Comparison of ENCODE assay signal across 8 cellular contexts in genomic region chrX:53422915-53423268, GRCh38. TPM values are rescaled to one million over a fixed set of nuclear protein-coding genes. Genes with fewer than 3 reads are reported as not detected.
A peak's percentile ranks its signal among the peaks of the same experiment; 100 is the strongest.
DNase-seq lines count a peak whose midpoint lies in the region; ATAC-seq and TF ChIP-seq lines count a peak whose summit lies in the region.

No MANE protein-coding gene starts in this region.

- H3K36me3 ChIP-seq in KMS-11 (ENCODE audit: insufficient read depth) (no peaks in the 10 kb centered on the region), muscle layer of colon (ENCODE audit: insufficient read depth, low read length) (no peaks in the 10 kb centered on the region)

- H3K27me3 ChIP-seq in AG04450 (ENCODE audit: control insufficient read depth, insufficient read depth, low read length) = no peaks in the 10 kb centered on the region
- no peaks in the 10 kb centered on the region for H3K27me3 ChIP-seq in KMS-11 (ENCODE audit: insufficient read depth, low read depth)
- no peaks in the 10 kb centered on the region for H3K27me3 ChIP-seq in muscle layer of colon (ENCODE audit: control insufficient read depth in 1 of 2, insufficient read depth in 2 of 2, low read length in 2 of 2)

- peak overlapping the region; percentile 99 for H3K4me3 Mint-ChIP-seq in chondrocyte (ENCODE audit: unreplicated experiment)

- DNase-seq in AG04450 (ENCODE audit: low read depth, low spot score) (no peak), chondrocyte (ENCODE audit: low spot score) (no peak), GM19238 (ENCODE audit: insufficient read length, low spot score) (no peak), NCI-H2029 (lab: John Stamatoyannopoulos, UW) (no peak), EL (no peak)

- peak overlapping the region; percentile 99 for H3K27ac Mint-ChIP-seq in chondrocyte (ENCODE audit: unreplicated experiment)

- POLR2A ChIA-PET in AG04450 (lab: Yijun Ruan, JAX) = interaction anchor here (0.6 to 1.2 kb wide), 3 partner anchors 19 to 263 kb away, joined by 3 to 5 read pairs (median 4); no protein-coding TSS in a partner anchor

- peak overlapping the region; percentile 52; the same call in 1 of the 2 replicates for H2AFZ ChIP-seq in KMS-11 (ENCODE audit: low read depth)

- no peaks in the 10 kb centered on the region for H3K36me3 Mint-ChIP-seq in chondrocyte (ENCODE audit: low read depth)

- 0 out of 2 replicates have a peak, but pooled peaks cover 14% of the 10 kb centered on the region for H4K20me1 ChIP-seq in KMS-11 (ENCODE audit: insufficient read depth)

- H3K9me3 Mint-ChIP-seq in chondrocyte (ENCODE audit: low read depth) = peaks cover 6% of the 10 kb centered on the region

- peak overlapping the region; percentile 97; the same call in 1 of the 2 replicates for H3K9ac ChIP-seq in KMS-11
- peak overlapping the region; percentile 53 for H3K9ac ChIP-seq in muscle layer of colon (ENCODE audit: low read length)

- peak overlapping the region; percentile 51 for H3K4me2 ChIP-seq in KMS-11

- TF ChIP-seq CTCF in AG04450 (IDR thresholded peaks at IDR 0.05; ENCODE audit: low read depth, low read length) (no peak), KMS-11 (conservative IDR thresholded peaks at IDR 0.05; ENCODE audit: low read depth, low read length) (no peak), chondrocyte (IDR thresholded peaks at IDR 0.05) (no peak)

- H3K27ac ChIP-seq in AG04450 (ENCODE audit: low read depth, low read length) (no peak overlapping the region), KMS-11 (0 out of 2 replicates have a peak overlapping the region, but pooled peaks have one; percentile 26), muscle layer of colon (ENCODE audit: low read depth, low read length) (peak overlapping the region; percentile 97)

- H3K4me1 ChIP-seq in KMS-11 (ENCODE audit: low read depth, poor library complexity, severe bottlenecking) (peaks cover 18% of the 10 kb centered on the region), muscle layer of colon (ENCODE audit: insufficient read depth, low read length) (peaks cover 13% of the 10 kb centered on the region)

- CTCF ChIA-PET in AG04450 (lab: Charles Lee) = interaction anchor here (0.6 to 2.2 kb wide), 7 partner anchors 12 to 139 kb away, joined by 3 to 7 read pairs (median 4); no protein-coding TSS in a partner anchor

- peaks cover 19% of the 10 kb centered on the region for H3K4me1 Mint-ChIP-seq in chondrocyte (ENCODE audit: low read depth)

- H3K27me3 Mint-ChIP-seq in chondrocyte (ENCODE audit: low read depth) = no peaks in the 10 kb centered on the region

- H3K79me2 ChIP-seq in KMS-11 (ENCODE audit: insufficient read depth, low read depth) = peaks cover 43% of the 10 kb centered on the region

- H3K9me3 ChIP-seq in AG04450 (ENCODE audit: control insufficient read depth, insufficient read depth, low read length) (no peaks in the 10 kb centered on the region), muscle layer of colon (ENCODE audit: low read length) (no peaks in the 10 kb centered on the region)

- no peak for ATAC-seq in GM21515 (IDR thresholded peaks at IDR 0.05; ENCODE audit: unreplicated experiment)

- H3K4me3 ChIP-seq in AG04450 (ENCODE audit: low read depth, low read length) = peak overlapping the region; percentile 69
- H3K4me3 ChIP-seq in KMS-11 (IDR thresholded peaks at IDR 0.05; ENCODE audit: insufficient read depth, low read depth, low read length) = no peak overlapping the region
- peak overlapping the region; percentile 76 to 90 for H3K4me3 ChIP-seq in muscle layer of colon (ENCODE audit: low read depth in 1 of 2, low read length in 2 of 2)

RNA-seq across cellular contexts. Expression of gene RIBC1, which starts 0.2 kb away (rescaled TPM):
- 0.26 and 0.31 TPM in 2 replicates for polyA plus RNA-seq in AG04450 (2011; rRNA removed)
- polyA minus RNA-seq in AG04450 (2011; rRNA and poly(A)+ RNA removed) = 0.23 TPM in 1 of 2 replicates, not detected in the other
- 0.38 to 0.99 TPM (median 0.60 TPM) in 3 replicates for total RNA-seq in chondrocyte

RNA-seq across cellular contexts. Expression of gene SMC1A, which starts 0.4 kb away (rescaled TPM):
- 21.3 and 25.3 TPM in 2 replicates for polyA plus RNA-seq in AG04450 (2011; rRNA removed)
- 28.5 and 29.5 TPM in 2 replicates for polyA minus RNA-seq in AG04450 (2011; rRNA and poly(A)+ RNA removed)
- total RNA-seq in chondrocyte = 42.8 to 69.5 TPM (median 44.4 TPM) in 3 replicates

RNA-seq across cellular contexts. Expression of gene HSD17B10, which starts 11.3 kb away (rescaled TPM):
- polyA plus RNA-seq in AG04450 (2011; rRNA removed) = 87.4 and 113 TPM in 2 replicates
- 54.8 and 65.2 TPM in 2 replicates for polyA minus RNA-seq in AG04450 (2011; rRNA and poly(A)+ RNA removed)
- total RNA-seq in chondrocyte = 69.4 to 91.4 TPM (median 72.3 TPM) in 3 replicates
